ENCODE assay signal across 8 cellular contexts in genomic region chr2:199940373-199940772, GRCh38. TPM values are rescaled to one million over a fixed set of nuclear protein-coding genes. Genes with fewer than 3 reads are reported as not detected.
DNase-seq lines count a peak whose midpoint lies in the region; ATAC-seq and TF ChIP-seq lines count a peak whose summit lies in the region.

No MANE protein-coding gene starts in this region.

- TF ChIP-seq POLR2A in prostate gland (IDR thresholded peaks at IDR 0.05) = no peak

- H3K4me1 Mint-ChIP-seq in osteocyte (ENCODE audit: unreplicated experiment) = no peaks in the 10 kb centered on the region

- in situ Hi-C loops in astrocyte of the spinal cord (cut with HindIII; ENCODE audit: low sequenced_read_pairs) = no loop called here

- H3K9me3 Mint-ChIP-seq in osteocyte (ENCODE audit: unreplicated experiment) = no peaks in the 10 kb centered on the region

- no peaks in the 10 kb centered on the region for H3K4me1 ChIP-seq in prostate gland (replicated peaks)

- no peak overlapping the region for H3K27ac Mint-ChIP-seq in osteocyte (ENCODE audit: unreplicated experiment)

- no peak overlapping the region for H3K27ac ChIP-seq in prostate gland

- H3K4me3 ChIP-seq in AG10803 (ENCODE audit: low read length) (no peak overlapping the region), astrocyte of the spinal cord (ENCODE audit: low read depth, low read length) (no peak overlapping the region), prostate gland (no peak overlapping the region)

- H3K9me3 ChIP-seq in prostate gland = no peaks in the 10 kb centered on the region

- intact Hi-C loops in prostate gland (cut with DNase I) = no loop called here

- DNase-seq in AG10803 (ENCODE audit: low read depth) (peak; percentile 37), NCI-H146 treated with DMSO at 0.1 percent for 48 hours (lab: John Stamatoyannopoulos, UW; ENCODE audit: unreplicated experiment) (peak; percentile 1), astrocyte of the spinal cord (ENCODE audit: low read depth, low spot score) (peak; percentile 40), osteocyte (ENCODE audit: extremely low spot score, unreplicated experiment) (no peak), prostate gland (ENCODE audit: low spot score) (no peak), COLO668 (lab: John Stamatoyannopoulos, UW; ENCODE audit: unreplicated experiment) (no peak), NCI-H1048 (lab: John Stamatoyannopoulos, UW) (no peak)

- no peaks in the 10 kb centered on the region for H3K27me3 Mint-ChIP-seq in osteocyte (ENCODE audit: unreplicated experiment)

- no peaks in the 10 kb centered on the region for H3K27me3 ChIP-seq in prostate gland (replicated peaks; ENCODE audit: insufficient read depth)

- TF ChIP-seq CTCF in AG10803 (conservative IDR thresholded peaks at IDR 0.05; ENCODE audit: low read length) (peak; percentile 40), astrocyte of the spinal cord (IDR thresholded peaks at IDR 0.05; ENCODE audit: low read depth, low read length) (peak; percentile 25), osteocyte (IDR thresholded peaks at IDR 0.05) (peak; percentile 52), prostate gland (IDR thresholded peaks at IDR 0.05) (no peak)

- no peak overlapping the region for H3K4me3 Mint-ChIP-seq in osteocyte (ENCODE audit: unreplicated experiment)

- WGBS in prostate gland = 87% methylated on average over 2 of the region's 2 CpGs

- peaks cover 24% of the 10 kb centered on the region for H3K36me3 Mint-ChIP-seq in osteocyte (ENCODE audit: unreplicated experiment)

- no peaks in the 10 kb centered on the region for H3K36me3 ChIP-seq in prostate gland

- peak; percentile 73 for ATAC-seq in GM18909 (IDR thresholded peaks at IDR 0.05; ENCODE audit: poor library complexity, unreplicated experiment)

RNA-seq across cellular contexts. Expression of gene TYW5, which starts 14.9 kb away (rescaled TPM):
- 7.4 and 7.9 TPM in 2 replicates for total RNA-seq in osteocyte
- total RNA-seq in prostate gland = 1 to 10 TPM; 7.3 to 7.5 TPM

RNA-seq across cellular contexts. Expression of gene MAIP1, which starts 15.0 kb away (rescaled TPM):
- total RNA-seq in osteocyte (12.0 and 13.8 TPM in 2 replicates), prostate gland (10 to 100 TPM; 13.2 to 20.4 TPM)

RNA-seq across cellular contexts. Expression of gene C2orf69, which starts 29.3 kb away (rescaled TPM):
- 8.8 and 9.3 TPM in 2 replicates for total RNA-seq in osteocyte
- 10 to 100 TPM in 1 of 2 donors, 1 to 10 TPM in 1; 9.5 to 12.8 TPM for total RNA-seq in prostate gland

Comparison
In these comparisons a context has a peak if more than half of its experiments do, and no peak if none do; other contexts are left out.
1. DNase-seq: peak in AG10803 (single experiment), NCI-H146 treated with DMSO at 0.1 percent for 48 hours (single experiment) and astrocyte of the spinal cord (single experiment); none in osteocyte (single experiment), prostate gland (single experiment), COLO668 (single experiment) and NCI-H1048 (single experiment).
2. CTCF ChIP-seq: peak in AG10803 (single experiment), astrocyte of the spinal cord (single experiment) and osteocyte (single experiment); none in prostate gland (0 of 4).